ENCODE assay signal across 19 cellular contexts in genomic region chr2:239467956-239468490, GRCh38.
"Had no signal": no experiment of that assay in that cellular context is flagged by ENCODE, and none has a peak within 500 bp of the region (broad histone marks: within the 10 kb centered on the region; RNA-seq: fewer than 3 reads in every experiment).

No MANE protein-coding gene starts in this region.

- H3K36me3 ChIP-seq: ascending aorta, esophagus muscularis mucosa, neutrophil, upper lobe of right lung had no signal

- FAIRE-seq: endothelial cell of umbilical vein had no signal

- H3K4me3 ChIP-seq: ascending aorta, esophagus muscularis mucosa, skin epidermis, upper lobe of right lung had no signal

- H3K27ac ChIP-seq: ascending aorta, esophagus muscularis mucosa, neutrophil, skin epidermis, upper lobe of right lung had no signal

- H3K9me3 ChIP-seq: ascending aorta, esophagus muscularis mucosa, neutrophil, upper lobe of right lung had no signal

- H3K4me1 ChIP-seq: ascending aorta, upper lobe of right lung had no signal

- H3K27me3 ChIP-seq: ascending aorta, esophagus muscularis mucosa, upper lobe of right lung had no signal

- ATAC-seq: naive thymus-derived CD8-positive, alpha-beta T cell; stimulated activated naive CD8-positive, alpha-beta T cell treated with anti-CD3 and anti-CD28 coated beads, Interleukin-15, amount 100 ng/mL, for 72 hours; upper lobe of right lung had no signal

- DNase-seq: activated CD4-positive, alpha-beta memory T cell treated with anti-CD3 and anti-CD28 coated beads, Interleukin-2, amount 10 ng/mL, durations not matched to agents 7 days and 5 days; activated CD4-positive, alpha-beta T cell treated with anti-CD3 and anti-CD28 coated beads for 48 hours; activated CD4-positive, CD25-positive, alpha-beta regulatory T cell; activated gamma-delta T cell; activated T-cell treated with anti-CD3 and anti-CD28 coated beads, Interleukin-2, amount 50 U/mL, for 48 hours; cortex of kidney; effector CD8-positive, alpha-beta T cell; immature natural killer cell; mesendoderm; naive thymus-derived CD8-positive, alpha-beta T cell; stimulated activated naive CD8-positive, alpha-beta T cell treated with anti-CD3 and anti-CD28 coated beads, Interleukin-15, amount 100 ng/mL, for 72 hours; T-helper 1 cell; T-helper 9 cell had no signal
